Comparison of ENCODE assay signal across 8 cellular contexts in genomic region chr1:44775930-44776748, GRCh38. TPM values are rescaled to one million over a fixed set of nuclear protein-coding genes. Genes with fewer than 3 reads are reported as not detected.
DNase-seq lines count a peak whose midpoint lies in the region; ATAC-seq and TF ChIP-seq lines count a peak whose summit lies in the region.

No MANE protein-coding gene starts in this region.

- dilution Hi-C loops in IMR-90 (cut with HindIII; ENCODE audit: low sequenced_read_pairs, unreplicated experiment), result no loop called here

- H3K9me3 Mint-ChIP-seq in activated T-cell treated with anti-CD3 and anti-CD28 coated beads, Interleukin-2, amount 50 U/mL, for 24 hours, result no peaks in the 10 kb centered on the region

- H4K8ac ChIP-seq in IMR-90 (ENCODE audit: low read depth in 2 of 2, low read length in 2 of 2), result peak overlapping the region; percentile 48 to 50; a peak in 3 of 4 replicates

- peaks cover 49% of the 10 kb centered on the region for H4K20me1 ChIP-seq in IMR-90 (ENCODE audit: insufficient read depth, low read length)

- WGBS in IMR-90 (ENCODE audit: extremely low coverage in 2 of 2, insufficient read length in 1 of 2), 2 experiments, result 3% methylated on average over 14 of the region's 38 CpGs; no CpG with 5 or more reads in 1 of the 2 experiments

- CTCF ChIA-PET in IMR-90 (lab: Yijun Ruan, JAX), result interaction anchor here (0.8 to 1.2 kb wide), 2 partner anchors 24 to 237 kb away, joined by 3 read pairs; partner anchors contain the start of gene PLK3

- peak overlapping the region; percentile 89 for H3K23ac ChIP-seq in IMR-90 (ENCODE audit: low read depth, low read length)

- H3K4me3 ChIP-seq in IMR-90 (ENCODE audit: insufficient read depth, low read depth, low read length), result peak overlapping the region; percentile 78

- peaks cover 42% of the 10 kb centered on the region for H3K36me3 ChIP-seq in IMR-90 (ENCODE audit: control insufficient read depth, insufficient read depth, low read length)

- no peak overlapping the region for H2BK120ac ChIP-seq in IMR-90 (ENCODE audit: low read depth, low read length)

- no peak for TF ChIP-seq RAD21 in IMR-90 (IDR thresholded peaks at IDR 0.05; ENCODE audit: low read length)

- peak overlapping the region; percentile 92 for H3K4ac ChIP-seq in IMR-90 (ENCODE audit: low read depth, low read length)

- ATAC-seq in IMR-90 (ENCODE audit: low read depth) (peak; percentile 10), foreskin keratinocyte (peak; percentile 4), HG03469 (IDR thresholded peaks at IDR 0.05; ENCODE audit: unreplicated experiment) (no peak)

- peak overlapping the region; percentile 96 for H2AFZ ChIP-seq in IMR-90 (replicated peaks; ENCODE audit: low read length, poor library complexity)

- peaks cover 64% of the 10 kb centered on the region for H3K36me3 Mint-ChIP-seq in activated T-cell treated with anti-CD3 and anti-CD28 coated beads, Interleukin-2, amount 50 U/mL, for 24 hours (ENCODE audit: low read depth)

- H3K56ac ChIP-seq in IMR-90 (ENCODE audit: extremely low read depth, insufficient read depth, low read length), result peak overlapping the region; percentile 69

- intact Hi-C loops in IMR-90 (cut with micrococcal nuclease), result loop anchor here (2.0 kb wide), 2 partner anchors 37 to 45 kb away; partner anchors contain the start of genes KIF2C and RNU5D-1

- H3K9ac ChIP-seq in IMR-90 (ENCODE audit: low read depth, low read length), result peak overlapping the region; percentile 98

- H2BK15ac ChIP-seq in IMR-90 (ENCODE audit: low read depth, low read length), result no peak overlapping the region

- H4K91ac ChIP-seq in IMR-90 (ENCODE audit: insufficient read depth, low read depth, low read length), result peak overlapping the region; percentile 80

- H3K9me3 ChIP-seq in IMR-90 (ENCODE audit: control insufficient read depth, insufficient read depth, low read length), result no peaks in the 10 kb centered on the region

- in situ Hi-C loops in IMR-90 (cut with MboI; ENCODE audit: low sequenced_read_pairs), result no loop called here

- 0 out of 2 replicates have a peak, but pooled peaks have one; percentile 18 for TF ChIP-seq POLR2A in IMR-90 (IDR thresholded peaks at IDR 0.05; ENCODE audit: low read depth, low read length)

- POLR2A ChIA-PET in IMR-90 (lab: Charles Lee; ENCODE audit: unreplicated experiment), result interaction anchor here (0.5 to 0.9 kb wide), 4 partner anchors 8 to 745 kb away, joined by 3 to 5 read pairs (median 4); partner anchors contain the start of gene PLK3

- peak overlapping the region; percentile 90 for H3K4me3 Mint-ChIP-seq in activated T-cell treated with anti-CD3 and anti-CD28 coated beads, Interleukin-2, amount 50 U/mL, for 24 hours

- H3K27me3 Mint-ChIP-seq in activated T-cell treated with anti-CD3 and anti-CD28 coated beads, Interleukin-2, amount 50 U/mL, for 24 hours, result no peaks in the 10 kb centered on the region

- H2BK5ac ChIP-seq in IMR-90 (ENCODE audit: low read depth, low read length, poor library complexity, severe bottlenecking), result peak overlapping the region; percentile 75

- H3K14ac ChIP-seq in IMR-90 (replicated peaks; ENCODE audit: low read depth, low read length), result peak overlapping the region; percentile 93

- DNase-seq in stimulated activated CD4-positive, alpha-beta T cell treated with anti-CD3 and anti-CD28 coated beads, Interleukin-15, amount 100 ng/mL, for 24 hours, result peak; percentile 52
- DNase-seq in stimulated activated CD4-positive, alpha-beta T cell treated with anti-CD3 and anti-CD28 coated beads, Interleukin-2, amount 100 ng/mL, for 48 hours, result no peak
- no peak for DNase-seq in IMR-90
- peak; percentile 63 for DNase-seq in activated T-cell treated with anti-CD3 and anti-CD28 coated beads, Interleukin-2, amount 50 U/mL, for 24 hours
- DNase-seq in foreskin keratinocyte, result no peak
- peak; percentile 15 for DNase-seq in pons (ENCODE audit: low spot score)
- no peak for DNase-seq in NCI-H2227 treated with DMSO at 0.1 percent for 48 hours (lab: John Stamatoyannopoulos, UW)

- peak overlapping the region; percentile 94 for H3K27ac Mint-ChIP-seq in activated T-cell treated with anti-CD3 and anti-CD28 coated beads, Interleukin-2, amount 50 U/mL, for 24 hours

- peak overlapping the region; percentile 98 for H3K4me2 ChIP-seq in IMR-90 (ENCODE audit: low read depth, low read length)

- H2BK20ac ChIP-seq in IMR-90 (ENCODE audit: low read depth, low read length), result no peak overlapping the region

- TF ChIP-seq CTCF in IMR-90 (conservative IDR thresholded peaks at IDR 0.05; ENCODE audit: low read depth, low read length) (no peak), foreskin keratinocyte (conservative IDR thresholded peaks at IDR 0.05) (no peak)

- H3K18ac ChIP-seq in IMR-90 (ENCODE audit: low read depth, low read length), result 0 out of 2 replicates have a peak overlapping the region, but pooled peaks have one; percentile 9

- peak overlapping the region; percentile 99 for H2AK9ac ChIP-seq in IMR-90 (replicated peaks; ENCODE audit: low read depth, low read length, poor library complexity)

- H2AK5ac ChIP-seq in IMR-90 (ENCODE audit: low read depth, low read length), result peak overlapping the region; percentile 95

- peaks cover 37% of the 10 kb centered on the region for H3K4me1 Mint-ChIP-seq in activated T-cell treated with anti-CD3 and anti-CD28 coated beads, Interleukin-2, amount 50 U/mL, for 24 hours (ENCODE audit: low read depth)

- no TSS peak for BruUV-seq in IMR-90 (replicated peaks; lab: Mats Ljungman, UMichigan)

- H3K79me1 ChIP-seq in IMR-90 (ENCODE audit: low read depth in 1 of 2, low read length in 2 of 2), result peaks cover 17 to 62% of the 10 kb centered on the region in 2 experiments

- H3K27me3 ChIP-seq in IMR-90 (ENCODE audit: control insufficient read depth, insufficient read depth, low read length), result no peaks in the 10 kb centered on the region
- H3K27me3 ChIP-seq in foreskin keratinocyte, result no peaks in the 10 kb centered on the region

- H3K9me1 ChIP-seq in IMR-90 (ENCODE audit: insufficient read depth, low read length), result peaks cover 19% of the 10 kb centered on the region

- H4K5ac ChIP-seq in IMR-90 (ENCODE audit: low read depth, low read length), result peak overlapping the region; percentile 9

- H3K27ac ChIP-seq in IMR-90 (ENCODE audit: insufficient read depth, low read length) (peak overlapping the region; percentile 80), foreskin keratinocyte (peak overlapping the region; percentile 93)

- H3K4me1 ChIP-seq in IMR-90 (ENCODE audit: control insufficient read depth, insufficient read depth, low read length) (peaks cover 12% of the 10 kb centered on the region), foreskin keratinocyte (no peaks in the 10 kb centered on the region)

TF ChIP-seq in IMR-90, 13 proteins besides CTCF, POLR2A, EP300 and RAD21 (continues in another document):
- TF ChIP-seq CHD1 (IDR thresholded peaks at IDR 0.05; ENCODE audit: low read depth, low read length), result no peak
- TF ChIP-seq NFE2L2 (IDR thresholded peaks at IDR 0.05; ENCODE audit: low read depth, low read length), result no peak
- no peak for TF ChIP-seq MAFK (IDR thresholded peaks at IDR 0.05; ENCODE audit: low read depth, low read length)
- no peak for TF ChIP-seq RFX5 (IDR thresholded peaks at IDR 0.05; ENCODE audit: low read depth, low read length)
- TF ChIP-seq RCOR1 (IDR thresholded peaks at IDR 0.05; ENCODE audit: insufficient replicate concordance, low read length), result no peak
- no peak for TF ChIP-seq CEBPB (IDR thresholded peaks at IDR 0.05; ENCODE audit: low read depth, low read length)
- no peak for TF ChIP-seq BHLHE40 (IDR thresholded peaks at IDR 0.05; ENCODE audit: low read depth, low read length)
- TF ChIP-seq MAZ (IDR thresholded peaks at IDR 0.05; ENCODE audit: borderline replicate concordance, low read depth, low read length), result no peak
- TF ChIP-seq USF2 (IDR thresholded peaks at IDR 0.05; ENCODE audit: low read depth, low read length), result no peak
- TF ChIP-seq FOS (IDR thresholded peaks at IDR 0.05; ENCODE audit: low read depth, low read length), result no peak

RNA-seq across cellular contexts. Expression of gene RPS8, which starts 0.8 kb away (rescaled TPM):
- total RNA-seq in IMR-90 (2012; rRNA removed) (1,837 and 2,171 TPM in 2 replicates), foreskin keratinocyte (2,270 and 2,325 TPM in 2 replicates)
- polyA plus RNA-seq in IMR-90 (2012; rRNA removed) (2,128 and 2,255 TPM in 2 replicates), foreskin keratinocyte (2,862 and 2,900 TPM in 2 replicates)
- polyA plus RNA-seq in IMR-90 (2012; cell fraction: cytosol; rRNA removed), result 2,467 and 3,082 TPM in 2 replicates
- 595 and 1,006 TPM in 2 replicates for polyA plus RNA-seq in IMR-90 (2012; cell fraction: nucleus; rRNA removed; ENCODE audit: low replicate concordance)

RNA-seq across cellular contexts. Expression of gene BEST4, which starts 11.8 kb away (rescaled TPM):
- not detected in 2 replicates for total RNA-seq in IMR-90 (2012; rRNA removed)
- 0.07 and 0.16 TPM in 2 replicates for polyA plus RNA-seq in IMR-90 (2012; rRNA removed)
- polyA plus RNA-seq in IMR-90 (2012; cell fraction: cytosol; rRNA removed), result 0.06 and 0.12 TPM in 2 replicates
- 1.0 and 1.8 TPM in 2 replicates for polyA plus RNA-seq in IMR-90 (2012; cell fraction: nucleus; rRNA removed; ENCODE audit: low replicate concordance)
- total RNA-seq in foreskin keratinocyte, result 0.14 TPM in 1 of 2 replicates, not detected in the other
- 0.07 and 0.08 TPM in 2 replicates for polyA plus RNA-seq in foreskin keratinocyte

RNA-seq across cellular contexts. Expression of gene PLK3, which starts 24.0 kb away (rescaled TPM):
- total RNA-seq in IMR-90 (2012; rRNA removed) (15.3 and 15.8 TPM in 2 replicates), foreskin keratinocyte (34.2 and 35.6 TPM in 2 replicates)
- polyA plus RNA-seq in IMR-90 (2012; rRNA removed) (51.6 and 52.5 TPM in 2 replicates), foreskin keratinocyte (39.3 and 39.9 TPM in 2 replicates)
- 45.2 and 47.2 TPM in 2 replicates for polyA plus RNA-seq in IMR-90 (2012; cell fraction: cytosol; rRNA removed)
- 238 and 324 TPM in 2 replicates for polyA plus RNA-seq in IMR-90 (2012; cell fraction: nucleus; rRNA removed; ENCODE audit: low replicate concordance)

RNA-seq across cellular contexts. Expression of gene DYNLT4, which starts 31.0 kb away (rescaled TPM):
- 0.56 TPM in 1 of 2 replicates, not detected in the other for total RNA-seq in IMR-90 (2012; rRNA removed)
- polyA plus RNA-seq in IMR-90 (2012; rRNA removed), result not detected in 2 replicates
- polyA plus RNA-seq in IMR-90 (2012; cell fraction: cytosol; rRNA removed), result 0.08 and 0.25 TPM in 2 replicates
- 0.34 TPM in 1 of 2 replicates, not detected in the other for polyA plus RNA-seq in IMR-90 (2012; cell fraction: nucleus; rRNA removed; ENCODE audit: low replicate concordance)
- not detected in 2 replicates for total RNA-seq in foreskin keratinocyte
- 0.09 TPM in 1 of 2 replicates, not detected in the other for polyA plus RNA-seq in foreskin keratinocyte

RNA-seq across cellular contexts. Expression of gene BTBD19, which starts 32.2 kb away (rescaled TPM):
- 0.56 and 0.90 TPM in 2 replicates for total RNA-seq in IMR-90 (2012; rRNA removed)
- 16.0 and 17.2 TPM in 2 replicates for polyA plus RNA-seq in IMR-90 (2012; rRNA removed)
- 10.6 and 11.1 TPM in 2 replicates for polyA plus RNA-seq in IMR-90 (2012; cell fraction: cytosol; rRNA removed)
- polyA plus RNA-seq in IMR-90 (2012; cell fraction: nucleus; rRNA removed; ENCODE audit: low replicate concordance), result 141 and 200 TPM in 2 replicates
- total RNA-seq in foreskin keratinocyte, result 1.6 and 1.9 TPM in 2 replicates
- polyA plus RNA-seq in foreskin keratinocyte, result 1.4 and 1.6 TPM in 2 replicates

Comparison
In these comparisons a context has a peak if more than half of its experiments do, and no peak if none do; other contexts are left out.
1. DNase-seq: peak in stimulated activated CD4-positive, alpha-beta T cell treated with anti-CD3 and anti-CD28 coated beads, Interleukin-15, amount 100 ng/mL, for 24 hours (single experiment), activated T-cell treated with anti-CD3 and anti-CD28 coated beads, Interleukin-2, amount 50 U/mL, for 24 hours (single experiment) and pons (single experiment); none in stimulated activated CD4-positive, alpha-beta T cell treated with anti-CD3 and anti-CD28 coated beads, Interleukin-2, amount 100 ng/mL, for 48 hours (0 of 2), IMR-90 (single experiment), foreskin keratinocyte (0 of 2) and NCI-H2227 treated with DMSO at 0.1 percent for 48 hours (single experiment).